ENCODE assay signal across 8 cellular contexts in the genomic region with DNA sequence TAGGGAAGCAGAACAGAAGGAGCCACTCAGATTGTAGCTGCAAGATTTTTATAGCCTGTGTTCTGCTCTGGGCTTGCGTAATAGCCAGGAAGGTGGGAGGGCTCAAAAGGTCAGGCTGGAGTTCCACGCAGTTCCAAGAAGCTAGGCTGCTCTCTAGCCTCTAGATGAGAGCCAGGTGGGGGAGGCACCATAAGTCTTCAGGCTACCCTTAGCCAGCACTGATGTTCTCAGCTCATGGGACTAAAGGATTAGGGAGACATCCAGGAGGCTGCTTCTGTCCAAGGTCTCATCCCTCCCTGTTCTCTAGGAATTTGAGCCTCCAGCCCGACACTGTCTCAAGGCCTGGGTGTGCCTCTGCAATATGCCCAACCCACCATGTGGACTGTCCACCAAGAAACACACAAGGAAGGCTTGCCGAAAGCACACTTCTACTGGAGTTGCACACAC. TPM values are rescaled to one million over a fixed set of nuclear protein-coding genes. Genes with fewer than 3 reads are reported as not detected.
DNase-seq lines count a peak whose midpoint lies in the region; ATAC-seq, FAIRE-seq and TF ChIP-seq lines count a peak whose summit lies in the region.

No MANE protein-coding gene starts in this region.

- CTCF ChIA-PET in A549 (lab: Yijun Ruan, JAX) = interaction anchor here (0.6 to 18.9 kb wide), 11 partner anchors 9 to 296 kb away, joined by 3 to 159 read pairs (median 8); a partner anchor contains a TSS

- H3K36me3 ChIP-seq in liver (ENCODE audit: control insufficient read depth in 4 of 4, insufficient read depth in 3 of 4, low read depth in 1 of 4, low read length in 3 of 4) = peaks cover 3 to 7% (median 5%) of the 10 kb centered on the region in 4 donors
- peaks cover under 1 to 4% of the 10 kb centered on the region in 2 donors for H3K36me3 ChIP-seq in thyroid gland

- H3K4me1 ChIP-seq in A549 (peaks cover 15% of the 10 kb centered on the region), liver (ENCODE audit: control insufficient read depth in 4 of 4, insufficient read depth in 4 of 4, low read length in 3 of 4) (peaks cover 5 to 22% (median 14%) of the 10 kb centered on the region in 4 donors), thyroid gland (peaks cover 20 to 49% of the 10 kb centered on the region in 2 donors)

- TF ChIP-seq EP300 in A549 (IDR thresholded peaks at IDR 0.05) (no peak), Ishikawa (IDR thresholded peaks at IDR 0.05; ENCODE audit: borderline replicate concordance) (no peak)

- ATAC-seq in A549 = no peak

- intact Hi-C loops in thyroid gland (cut with DNase I) = no loop called here

- FAIRE-seq in A549 (lab: Jason Lieb, UNC) = no peak
- no peak for FAIRE-seq in GM19239 (lab: Jason Lieb, UNC)

- peaks cover 21% of the 10 kb centered on the region for H3K27me3 Mint-ChIP-seq in brain

- TF ChIP-seq POLR2A in A549 (IDR thresholded peaks at IDR 0.05; ENCODE audit: low read length) = no peak
- TF ChIP-seq POLR2A in thyroid gland (IDR thresholded peaks at IDR 0.05) = peak in 1 of 2 donors; percentile 39

- no peak overlapping the region for H3K9ac ChIP-seq in liver (ENCODE audit: low read depth in 1 of 2, low read length in 2 of 2)

- no peak overlapping the region for H3K4me3 ChIP-seq in A549
- H3K4me3 ChIP-seq in liver (ENCODE audit: low read depth in 1 of 3, low read length in 3 of 3) = peak overlapping the region; percentile 26 to 80 (median 64)
- H3K4me3 ChIP-seq in thyroid gland (replicated peaks in 1 of 3) = peak overlapping the region in 1 of 3 donors; percentile 92

- peaks cover 0 to 5% (median 0%) of the 10 kb centered on the region in 5 experiments for H3K9me3 Mint-ChIP-seq in brain

- no peak for DNase-seq in A549 (ENCODE audit: low read depth in 1 of 2, low spot score in 1 of 2)
- peak; percentile 52 to 61 for DNase-seq in thyroid gland
- no peak for DNase-seq in GM19239 (ENCODE audit: insufficient read length, low spot score)
- no peak for DNase-seq in iPS-NIHi7 (ENCODE audit: extremely low spot score)
- no peak for DNase-seq in GM10266 (ENCODE audit: extremely low spot score)

- H3K4me2 ChIP-seq in A549 = peak overlapping the region; percentile 73

- H3K9me3 ChIP-seq in A549 = no peaks in the 10 kb centered on the region
- H3K9me3 ChIP-seq in liver (ENCODE audit: control insufficient read depth in 4 of 4, low read length in 3 of 4) = no peaks in the 10 kb centered on the region
- H3K9me3 ChIP-seq in thyroid gland = no peaks in the 10 kb centered on the region

- POLR2A ChIA-PET in A549 (lab: Yijun Ruan, JAX) = interaction anchor here (2.6 to 3.4 kb wide), 2 partner anchors 17 to 22 kb away, joined by 9 to 39 read pairs; a partner anchor contains a TSS

- peak overlapping the region; percentile 99 to 100 (median 99) for H3K27ac Mint-ChIP-seq in brain

- TF ChIP-seq CTCF in A549 (IDR thresholded peaks at IDR 0.05) = no peak
- TF ChIP-seq CTCF in brain (conservative IDR thresholded peaks at IDR 0.05) = no peak
- no peak for TF ChIP-seq CTCF in liver (IDR thresholded peaks at IDR 0.05; ENCODE audit: low read depth, low read length, missing input control)
- no peak for TF ChIP-seq CTCF in thyroid gland (IDR thresholded peaks at IDR 0.05)
- TF ChIP-seq CTCF in GM10266 (IDR thresholded peaks at IDR 0.05; ENCODE audit: control insufficient read depth, insufficient read depth, low read depth, missing control alignments) = no peak

- H3K36me3 Mint-ChIP-seq in brain = peaks cover 35% of the 10 kb centered on the region

- peaks cover 51% of the 10 kb centered on the region for H3K4me1 Mint-ChIP-seq in brain

- 62% methylated on average over 4 of the region's 4 CpGs for whole genome bisulfite sequencing in A549 (ENCODE audit: missing lambda C conversion rate)
- 19% methylated on average over 4 of the region's 4 CpGs for WGBS in liver
- 35 to 36% methylated on average over 4 of the region's 4 CpGs for WGBS in thyroid gland, 2 donors

- peak overlapping the region; percentile 93 to 100 (median 98) for H3K4me3 Mint-ChIP-seq in brain

- TF ChIP-seq RAD21 in A549 (conservative IDR thresholded peaks at IDR 0.05 in 1 of 2, IDR thresholded peaks at IDR 0.05 in 1 of 2) (no peak), Ishikawa (IDR thresholded peaks at IDR 0.05; ENCODE audit: low read depth) (no peak), liver (IDR thresholded peaks at IDR 0.05) (no peak)

- H3K27ac ChIP-seq in A549 (peak overlapping the region in 1 of 2 experiments; percentile 20; a peak in 1 of 6 replicates), liver (ENCODE audit: low read depth in 1 of 2, low read length in 2 of 2) (peak overlapping the region; percentile 95 to 96), thyroid gland (peak overlapping the region; percentile 92 to 98 (median 96))

- H3K27me3 ChIP-seq in liver (ENCODE audit: control insufficient read depth in 4 of 4, insufficient read depth in 4 of 4, low read length in 3 of 4) (no peaks in the 10 kb centered on the region), thyroid gland (no peaks in the 10 kb centered on the region)

TF ChIP-seq in A549, 52 proteins besides CTCF, POLR2A, EP300 and RAD21:
- TF ChIP-seq CEBPB (IDR thresholded peaks at IDR 0.05) (peak; percentile 58 to 92; a peak in 3 of 4 replicates), NR3C1 (IDR thresholded peaks at IDR 0.05) (no peak)

TF ChIP-seq in liver, 16 proteins besides CTCF, POLR2A, EP300 and RAD21:
- peak; percentile 62 to 73 for TF ChIP-seq HNF4A (conservative IDR thresholded peaks at IDR 0.05)
- TF ChIP-seq, protein P1, sequence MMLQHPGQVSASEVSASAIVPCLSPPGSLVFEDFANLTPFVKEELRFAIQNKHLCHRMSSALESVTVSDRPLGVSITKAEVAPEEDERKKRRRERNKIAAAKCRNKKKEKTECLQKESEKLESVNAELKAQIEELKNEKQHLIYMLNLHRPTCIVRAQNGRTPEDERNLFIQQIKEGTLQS (IDR thresholded peaks at IDR 0.05) = no peak
- TF ChIP-seq GABPA (IDR thresholded peaks at IDR 0.05 in 1 of 2, conservative IDR thresholded peaks at IDR 0.05 in 1 of 2) = no peak
- peak; percentile 47 to 48 for TF ChIP-seq RXRA (IDR thresholded peaks at IDR 0.05)
- TF ChIP-seq SP1 (IDR thresholded peaks at IDR 0.05) = peak; percentile 54
- no peak for TF ChIP-seq EGR1 (IDR thresholded peaks at IDR 0.05; ENCODE audit: low read depth in 2 of 2)
- peak; percentile 71 for TF ChIP-seq NR2F2 (IDR thresholded peaks at IDR 0.05)
TF ChIP-seq in liver: peak in this region for 4.

RNA-seq across cellular contexts. Expression of a gene that starts 1.7 kb away (rescaled TPM):
- polyA plus RNA-seq in A549 (2011; rRNA removed) = 25.1 and 35.7 TPM in 2 replicates
- polyA plus RNA-seq in A549 (2012; cell fraction: cytosol; rRNA removed) = 22.0 and 24.7 TPM in 2 replicates
- polyA plus RNA-seq in A549 (2012; cell fraction: nucleus; rRNA removed) = 64.9 and 69.6 TPM in 2 replicates
- 12.9 to 20.0 TPM (median 16.7 TPM) in 3 replicates for polyA plus RNA-seq in A549 (2017; fragmentation: RNase III; extraction: RNeasy Plus Mini Kit Qiagen cat#74134 plus additional on column Dnase treatment)
- 51.5 and 62.8 TPM in 2 replicates for polyA minus RNA-seq in A549 (2011; rRNA and poly(A)+ RNA removed)
- 13.9 TPM for polyA plus RNA-seq in brain (ENCODE audit: insufficient read depth, low read depth, low replicate concordance)
- total RNA-seq in liver = 10 to 100 TPM; 13.0 to 23.7 TPM
- polyA plus RNA-seq in liver = 10 to 100 TPM in 1 of 2 donors, 1 to 10 TPM in 1; 9.3 to 10.5 TPM
- 10 to 100 TPM; 30.4 to 54.8 (median 46.6) TPM for total RNA-seq in thyroid gland

RNA-seq across cellular contexts. Expression of a gene that starts 14.4 kb away (rescaled TPM):
- not detected in 2 replicates for polyA plus RNA-seq in A549 (2011; rRNA removed)
- 0.03 TPM in 1 of 2 replicates, not detected in the other for polyA plus RNA-seq in A549 (2012; cell fraction: cytosol; rRNA removed)
- 0.06 and 0.12 TPM in 2 replicates for polyA plus RNA-seq in A549 (2012; cell fraction: nucleus; rRNA removed)
- not detected in 3 replicates for polyA plus RNA-seq in A549 (2017; fragmentation: RNase III; extraction: RNeasy Plus Mini Kit Qiagen cat#74134 plus additional on column Dnase treatment)
- not detected in 2 replicates for polyA minus RNA-seq in A549 (2011; rRNA and poly(A)+ RNA removed)
- polyA plus RNA-seq in brain (ENCODE audit: insufficient read depth, low read depth, low replicate concordance) = 0.15 TPM
- under 1 TPM; 0.08 to 0.09 TPM for total RNA-seq in liver
- under 1 TPM in 1 of 2 donors, not detected in 1; 0.09 TPM for polyA plus RNA-seq in liver
- under 1 TPM; 0.17 to 0.94 (median 0.44) TPM for total RNA-seq in thyroid gland

RNA-seq across cellular contexts. Expression of a gene that starts 22.2 kb away (rescaled TPM):
- polyA plus RNA-seq in A549 (2011; rRNA removed) (2,708 and 2,745 TPM in 2 replicates), A549 (2017; fragmentation: RNase III; extraction: RNeasy Plus Mini Kit Qiagen cat#74134 plus additional on column Dnase treatment) (2,367 to 2,820 TPM (median 2,590 TPM) in 3 replicates), brain (ENCODE audit: insufficient read depth, low read depth, low replicate concordance) (3,807 TPM), liver (100 to 1,000 TPM; 125 to 325 TPM)
- polyA plus RNA-seq in A549 (2012; cell fraction: cytosol; rRNA removed) = 5,875 and 6,626 TPM in 2 replicates
- polyA plus RNA-seq in A549 (2012; cell fraction: nucleus; rRNA removed) = 4,024 and 4,599 TPM in 2 replicates
- 2,915 and 3,348 TPM in 2 replicates for polyA minus RNA-seq in A549 (2011; rRNA and poly(A)+ RNA removed)
- total RNA-seq in liver (1,000 to 10,000 TPM in 1 of 2 donors, 100 to 1,000 TPM in 1; 161 to 1,268 TPM), thyroid gland (100 to 1,000 TPM; 284 to 653 (median 477) TPM)

RNA-seq across cellular contexts. Expression of a gene that starts 39.2 kb away (rescaled TPM):
- polyA plus RNA-seq in A549 (2011; rRNA removed) (4.0 TPM in 2 replicates), A549 (2017; fragmentation: RNase III; extraction: RNeasy Plus Mini Kit Qiagen cat#74134 plus additional on column Dnase treatment) (1.8 to 2.4 TPM (median 2.1 TPM) in 3 replicates), brain (ENCODE audit: insufficient read depth, low read depth, low replicate concordance) (5.9 TPM), liver (under 1 TPM; 0.29 to 0.36 TPM)
- 3.6 and 4.9 TPM in 2 replicates for polyA plus RNA-seq in A549 (2012; cell fraction: cytosol; rRNA removed)
- 3.9 TPM in 2 replicates for polyA plus RNA-seq in A549 (2012; cell fraction: nucleus; rRNA removed)
- 3.8 and 4.9 TPM in 2 replicates for polyA minus RNA-seq in A549 (2011; rRNA and poly(A)+ RNA removed)
- total RNA-seq in liver (1 to 10 TPM in 1 of 2 donors, not detected in 1; 1.2 TPM), thyroid gland (under 1 TPM in 1 of 4 donors, not detected in 3; 0.98 TPM)

RNA-seq across cellular contexts. Expression of a gene that starts 48.4 kb away (rescaled TPM):
- polyA plus RNA-seq in A549 (2011; rRNA removed) (17.6 and 21.4 TPM in 2 replicates), A549 (2017; fragmentation: RNase III; extraction: RNeasy Plus Mini Kit Qiagen cat#74134 plus additional on column Dnase treatment) (20.0 to 24.8 TPM (median 20.8 TPM) in 3 replicates), brain (ENCODE audit: insufficient read depth, low read depth, low replicate concordance) (32.0 TPM), liver (10 to 100 TPM in 1 of 2 donors, 1 to 10 TPM in 1; 4.5 to 10.3 TPM)
- polyA plus RNA-seq in A549 (2012; cell fraction: cytosol; rRNA removed) = 31.0 and 32.3 TPM in 2 replicates
- 88.5 and 94.2 TPM in 2 replicates for polyA plus RNA-seq in A549 (2012; cell fraction: nucleus; rRNA removed)
- polyA minus RNA-seq in A549 (2011; rRNA and poly(A)+ RNA removed) = 45.9 and 46.2 TPM in 2 replicates
- total RNA-seq in liver (10 to 100 TPM; 39.6 to 53.8 TPM), thyroid gland (100 to 1,000 TPM in 1 of 4 donors, 10 to 100 TPM in 3; 42.5 to 107 (median 71.6) TPM)

Comparison
In these comparisons a context has a peak if more than half of its experiments do, and no peak if none do; other contexts are left out.
1. DNase-seq: peak in thyroid gland (2 of 2); none in A549 (0 of 2), GM19239 (single experiment), iPS-NIHi7 (single experiment) and GM10266 (single experiment).
2. RNA of a gene that starts 22.2 kb away (polyA plus RNA-seq): 3,807 TPM in brain (single experiment) and 2,367 to 6,626 TPM in A549; 125 to 325 TPM in liver; every median in the first group is over 4 times any median in the second.